2 cellular contexts compared by ENCODE assay signal in genomic region chr16:64397042-64397441, GRCh38.
TF ChIP-seq lines count a peak whose summit lies in the region.

No MANE protein-coding gene starts in this region.

TF ChIP-seq in SK-N-SH, 30 proteins besides CTCF, POLR2A, EP300 and RAD21 (continued from another document):
- TF ChIP-seq REST (IDR thresholded peaks at IDR 0.05; ENCODE audit: low read depth, low read length) = no peak
- no peak for TF ChIP-seq FOXJ3 (CRISPR knock-in tag; IDR thresholded peaks at IDR 0.05)
- no peak for TF ChIP-seq USF1 (IDR thresholded peaks at IDR 0.05; ENCODE audit: borderline replicate concordance, low read depth)
- no peak for TF ChIP-seq IRF3 (IDR thresholded peaks at IDR 0.05; ENCODE audit: low read depth, low read length)
- no peak for TF ChIP-seq FOXM1 (IDR thresholded peaks at IDR 0.05; ENCODE audit: low read depth)
- TF ChIP-seq GATA2 (CRISPR knock-in tag; IDR thresholded peaks at IDR 0.05) = no peak
- TF ChIP-seq TCF12 (IDR thresholded peaks at IDR 0.05) = peak; percentile 45; the same call in 1 of the 2 replicates
- no peak for TF ChIP-seq RCOR1 (IDR thresholded peaks at IDR 0.05; ENCODE audit: low read length)
- no peak for TF ChIP-seq MXI1 (IDR thresholded peaks at IDR 0.05; ENCODE audit: low read depth, low read length)
- TF ChIP-seq PBX3 (IDR thresholded peaks at IDR 0.05) = 0 out of 2 replicates have a peak, but pooled peaks have one; percentile 13
- TF ChIP-seq USF2 (IDR thresholded peaks at IDR 0.05; ENCODE audit: borderline replicate concordance, low read depth, low read length) = no peak
- TF ChIP-seq RXRA (IDR thresholded peaks at IDR 0.05; ENCODE audit: borderline replicate concordance, low read depth) = no peak
- TF ChIP-seq SMC3 (IDR thresholded peaks at IDR 0.05; ENCODE audit: low read depth, low read length) = no peak
- TF ChIP-seq NRF1 (IDR thresholded peaks at IDR 0.05; ENCODE audit: low read depth, low read length) = no peak
- no peak for TF ChIP-seq CHD2 (IDR thresholded peaks at IDR 0.05; ENCODE audit: low read length, partially characterized antibody)
- 0 out of 2 replicates have a peak, but pooled peaks have one; percentile 15 for TF ChIP-seq MAX (IDR thresholded peaks at IDR 0.05; ENCODE audit: low read depth)
- TF ChIP-seq POLR2AphosphoS5 (IDR thresholded peaks at IDR 0.05; ENCODE audit: low read depth, low read length) = no peak

TF ChIP-seq in SK-N-SH treated with all-trans-retinoic acid at 6 μM for 48 hours, 23 proteins besides CTCF, POLR2A, EP300 and RAD21 (continued from another document):
- TF ChIP-seq CSDC2 (CRISPR knock-in tag; IDR thresholded peaks at IDR 0.05) (no peak), POU6F1 (CRISPR knock-in tag; IDR thresholded peaks at IDR 0.05; ENCODE audit: borderline replicate concordance, low read depth) (no peak), SNAI2 (CRISPR knock-in tag; IDR thresholded peaks at IDR 0.05) (no peak), ZFP30 (CRISPR knock-in tag; IDR thresholded peaks at IDR 0.05) (no peak), ZNF70 (CRISPR knock-in tag; IDR thresholded peaks at IDR 0.05) (no peak), BACH2 (CRISPR knock-in tag; IDR thresholded peaks at IDR 0.05; ENCODE audit: borderline replicate concordance) (no peak)
